Comparison of ENCODE assay signal across 1 cellular context in the genomic region with DNA sequence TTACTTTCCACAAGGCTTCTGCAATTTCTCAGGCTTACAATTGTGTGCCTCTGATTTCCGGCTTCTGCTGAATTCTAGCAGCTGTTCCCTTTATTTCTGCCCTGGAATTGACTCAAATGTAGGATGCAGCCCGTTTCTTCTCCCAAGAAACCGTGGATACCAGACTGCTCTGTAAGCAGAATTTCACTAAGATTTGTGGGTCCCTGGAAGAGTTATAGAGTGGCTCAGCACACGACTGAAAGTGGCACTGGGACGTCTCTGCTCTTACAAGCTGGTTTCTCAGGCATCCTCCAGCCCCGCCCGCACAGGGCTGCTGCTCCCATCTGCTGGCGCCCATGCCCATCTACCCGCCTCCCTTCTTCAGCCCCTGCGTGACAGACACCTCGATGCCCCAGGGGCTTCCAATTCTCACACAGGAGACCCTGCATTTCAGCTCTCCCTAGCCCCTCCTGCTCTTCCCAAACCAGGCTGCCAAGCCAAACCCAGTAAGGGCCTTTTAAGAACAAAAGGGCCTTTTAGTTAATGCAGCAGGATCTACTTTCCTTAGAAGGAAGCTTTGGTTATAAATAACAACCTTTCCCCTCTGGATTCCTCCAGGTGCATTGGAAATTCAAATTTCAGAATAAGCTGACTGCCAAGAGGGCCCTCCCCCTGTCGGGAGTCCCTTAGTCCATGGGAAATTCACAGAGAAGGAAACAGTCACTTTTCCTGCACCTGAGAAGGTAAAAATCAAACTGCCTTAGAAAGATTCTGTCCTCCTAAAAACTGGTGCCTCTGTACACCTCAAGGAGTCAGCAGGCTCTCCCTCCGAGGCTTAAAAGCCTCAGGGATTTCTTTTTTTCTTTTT.
TF ChIP-seq lines count a peak whose summit lies in the region.

No MANE protein-coding gene starts in this region.

TF ChIP-seq in IMR-90, 13 proteins besides CTCF, POLR2A, EP300 and RAD21:
- TF ChIP-seq RCOR1 (IDR thresholded peaks at IDR 0.05; ENCODE audit: insufficient replicate concordance, low read length) (no peak), MAZ (IDR thresholded peaks at IDR 0.05; ENCODE audit: borderline replicate concordance, low read depth, low read length) (no peak), BHLHE40 (IDR thresholded peaks at IDR 0.05; ENCODE audit: low read depth, low read length) (no peak), RFX5 (IDR thresholded peaks at IDR 0.05; ENCODE audit: low read depth, low read length) (no peak), CHD1 (IDR thresholded peaks at IDR 0.05; ENCODE audit: low read depth, low read length) (no peak)
- TF ChIP-seq, protein P1, sequence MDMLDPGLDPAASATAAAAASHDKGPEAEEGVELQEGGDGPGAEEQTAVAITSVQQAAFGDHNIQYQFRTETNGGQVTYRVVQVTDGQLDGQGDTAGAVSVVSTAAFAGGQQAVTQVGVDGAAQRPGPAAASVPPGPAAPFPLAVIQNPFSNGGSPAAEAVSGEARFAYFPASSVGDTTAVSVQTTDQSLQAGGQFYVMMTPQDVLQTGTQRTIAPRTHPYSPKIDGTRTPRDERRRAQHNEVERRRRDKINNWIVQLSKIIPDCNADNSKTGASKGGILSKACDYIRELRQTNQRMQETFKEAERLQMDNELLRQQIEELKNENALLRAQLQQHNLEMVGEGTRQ (IDR thresholded peaks at IDR 0.05; ENCODE audit: low read depth, low read length), result no peak
